ENCODE assay signal across 21 cellular contexts in genomic region chr19:10321417-10321797, GRCh38. TPM values are rescaled to one million over a fixed set of nuclear protein-coding genes. Genes with fewer than 3 reads are reported as not detected.
DNase-seq lines count a peak whose midpoint lies in the region; ATAC-seq and TF ChIP-seq lines count a peak whose summit lies in the region.
"Had no signal": no experiment of that assay in that cellular context is flagged by ENCODE, and none has a peak within 500 bp of the region (broad histone marks: within the 10 kb centered on the region; RNA-seq: fewer than 3 reads in every experiment).

No MANE protein-coding gene starts in this region.

- TF ChIP-seq CTCF in DND-41 (IDR thresholded peaks at IDR 0.05; ENCODE audit: borderline replicate concordance, extremely low read depth, low read length, poor library complexity, severe bottlenecking): no peak
- TF ChIP-seq CTCF in PC-3 (conservative IDR thresholded peaks at IDR 0.05; ENCODE audit: low read depth, low read length): no peak
- TF ChIP-seq CTCF in vagina (IDR thresholded peaks at IDR 0.05): no peak

- no peak for TF ChIP-seq POLR2A in vagina (IDR thresholded peaks at IDR 0.05)

- H3K9me3 ChIP-seq in DND-41 (ENCODE audit: insufficient read depth, low read length, severe bottlenecking) (no peaks in the 10 kb centered on the region), PC-3 (ENCODE audit: low read length) (no peaks in the 10 kb centered on the region), vagina (no peaks in the 10 kb centered on the region)

- H3K36me3 ChIP-seq in DND-41 (ENCODE audit: insufficient read depth, low read length) (peaks cover 90% of the 10 kb centered on the region), PC-3 (ENCODE audit: low read depth, low read length) (peaks cover 49% of the 10 kb centered on the region), vagina (peaks cover 0 to 81% of the 10 kb centered on the region in 2 donors)

- H3K9ac ChIP-seq in DND-41 (ENCODE audit: low read depth, low read length) (no peak overlapping the region), PC-3 (ENCODE audit: low read length) (no peak overlapping the region)
- H3K9ac ChIP-seq: GM23248 had no signal

- no peak for DNase-seq in DND-41
- no peak for DNase-seq in PC-3
- DNase-seq in left colon: peak; percentile 87 to 90
- no peak for DNase-seq in stimulated activated effector memory CD8-positive, alpha-beta T cell treated with anti-CD3 and anti-CD28 coated beads, Interleukin-12 subunit alpha, Interleukin-12 subunit beta, amount 100 ng/mL, for 72 hours (ENCODE audit: low spot score in 2 of 2)
- no peak for DNase-seq in vagina (ENCODE audit: extremely low spot score in 2 of 2)
- DNase-seq in middle frontal gyrus (ENCODE audit: extremely low spot score, low spot score): no peak
- DNase-seq: CD4-positive, CD25-positive, alpha-beta regulatory T cell; COR-L47; GDM1; GM23248; NCI-H1105; NCI-H1694; NCI-H2081 treated with DMSO at 0.1 percent for 48 hours; NCI-H510A; NCI-H748 treated with DMSO at 0.1 percent for 48 hours; NK-92 treated with Interleukin-12 subunit alpha and Interleukin-12 subunit beta, amount 100 ng/mL, for 24 hours; SHP77 had no signal

- H3K27ac Mint-ChIP-seq in stimulated activated effector memory CD8-positive, alpha-beta T cell treated with anti-CD3 and anti-CD28 coated beads, Interleukin-12 subunit alpha, Interleukin-12 subunit beta, amount 100 ng/mL, for 72 hours: peak overlapping the region; percentile 2
- H3K27ac Mint-ChIP-seq: B cell had no signal

- H3K4me3 ChIP-seq in DND-41 (ENCODE audit: low read depth in 1 of 2, low read length in 2 of 2): no peak overlapping the region
- H3K4me3 ChIP-seq in PC-3 (ENCODE audit: low read length): no peak overlapping the region
- H3K4me3 ChIP-seq in vagina: no peak overlapping the region
- H3K4me3 ChIP-seq: GM23248, SK-N-MC had no signal

- no peaks in the 10 kb centered on the region for H3F3A ChIP-seq in PC-3 (ENCODE audit: low read length, unreplicated experiment)

- H3K4me1 ChIP-seq in DND-41 (ENCODE audit: insufficient read depth, low read length): peaks cover 2% of the 10 kb centered on the region; the same call in 1 of the 2 replicates
- no peaks in the 10 kb centered on the region for H3K4me1 ChIP-seq in PC-3 (ENCODE audit: insufficient read depth, low read length)
- peaks cover under 1% of the 10 kb centered on the region for H3K4me1 ChIP-seq in vagina

- no peaks in the 10 kb centered on the region for H3K9me2 ChIP-seq in PC-3 (replicated peaks; ENCODE audit: low read length)

- H3K36me3 Mint-ChIP-seq in stimulated activated effector memory CD8-positive, alpha-beta T cell treated with anti-CD3 and anti-CD28 coated beads, Interleukin-12 subunit alpha, Interleukin-12 subunit beta, amount 100 ng/mL, for 72 hours: peaks cover 92% of the 10 kb centered on the region

- peaks cover 2% of the 10 kb centered on the region for H3K4me1 Mint-ChIP-seq in stimulated activated effector memory CD8-positive, alpha-beta T cell treated with anti-CD3 and anti-CD28 coated beads, Interleukin-12 subunit alpha, Interleukin-12 subunit beta, amount 100 ng/mL, for 72 hours
- H3K4me1 Mint-ChIP-seq: B cell had no signal

- H4K20me1 ChIP-seq in DND-41 (ENCODE audit: insufficient read depth, low read length) (peaks cover 15% of the 10 kb centered on the region), PC-3 (ENCODE audit: low read length) (no peaks in the 10 kb centered on the region)

- intact Hi-C loops in PC-3 (cut with micrococcal nuclease): no loop called here
- intact Hi-C loops in left colon (cut with DNase I, micrococcal nuclease): no loop called here
- intact Hi-C loops in vagina (cut with DNase I): no loop called here

- H3K27ac ChIP-seq in DND-41 (ENCODE audit: low read length) (no peak overlapping the region), PC-3 (ENCODE audit: low read length) (no peak overlapping the region), vagina (no peak overlapping the region)
- H3K27ac ChIP-seq: GM23248, SK-N-MC had no signal

- POLR2A ChIA-PET in PC-3 (lab: Charles Lee; ENCODE audit: unreplicated experiment): no interaction called here

- H3K79me2 ChIP-seq in DND-41 (ENCODE audit: insufficient read depth, low read length): peaks cover 8% of the 10 kb centered on the region; the same call in 1 of the 2 replicates
- H3K79me2 ChIP-seq in PC-3 (ENCODE audit: low read length): no peaks in the 10 kb centered on the region

- CTCF ChIA-PET in PC-3 (lab: Charles Lee): no interaction called here

- BruUV-seq in PC-3 (replicated peaks; lab: Mats Ljungman, UMichigan): no TSS peak

- H3K27me3 ChIP-seq in DND-41 (ENCODE audit: insufficient read depth, low read length, poor library complexity) (no peaks in the 10 kb centered on the region), PC-3 (ENCODE audit: low read length) (no peaks in the 10 kb centered on the region), vagina (no peaks in the 10 kb centered on the region)

- H3K4me3 Mint-ChIP-seq in stimulated activated effector memory CD8-positive, alpha-beta T cell treated with anti-CD3 and anti-CD28 coated beads, Interleukin-12 subunit alpha, Interleukin-12 subunit beta, amount 100 ng/mL, for 72 hours: no peak overlapping the region
- H3K4me3 Mint-ChIP-seq: B cell had no signal

- ATAC-seq in DND-41 (ENCODE audit: insufficient read depth, low read depth) (0 out of 3 replicates have a peak, but pooled peaks have one; percentile 3), PC-3 (peak; percentile 8; the same call in 1 of the 2 replicates), left colon (peak; percentile 89), GM18498 (IDR thresholded peaks at IDR 0.05; ENCODE audit: unreplicated experiment) (no peak)
- no peak for ATAC-seq in stimulated activated effector memory CD8-positive, alpha-beta T cell treated with anti-CD3 and anti-CD28 coated beads, Interleukin-12 subunit alpha, Interleukin-12 subunit beta, amount 100 ng/mL, for 72 hours
- ATAC-seq: HCT116 had no signal

- H2AFZ ChIP-seq in DND-41 (ENCODE audit: low read depth, low read length) (no peak overlapping the region), PC-3 (ENCODE audit: low read length) (no peak overlapping the region)
- H2AFZ ChIP-seq: GM23248 had no signal

- H3K4me2 ChIP-seq in DND-41 (ENCODE audit: insufficient read depth, low read length) (no peak overlapping the region), PC-3 (ENCODE audit: low read length) (no peak overlapping the region)

- H3K9me3 Mint-ChIP-seq in stimulated activated effector memory CD8-positive, alpha-beta T cell treated with anti-CD3 and anti-CD28 coated beads, Interleukin-12 subunit alpha, Interleukin-12 subunit beta, amount 100 ng/mL, for 72 hours: no peaks in the 10 kb centered on the region
- H3K9me3 Mint-ChIP-seq: CD4-positive, CD25-positive, alpha-beta regulatory T cell had no signal

RNA-seq across cellular contexts. Expression of gene FDX2, which starts 5.6 kb away (rescaled TPM):
- 79.5 and 98.4 TPM in 2 replicates for total RNA-seq in PC-3 (2014; rRNA removed)
- 10 to 100 TPM; 11.2 to 11.8 TPM for total RNA-seq in left colon
- total RNA-seq in vagina: 25.0 TPM

RNA-seq across cellular contexts. Expression of gene ZGLP1, which starts 11.8 kb away (rescaled TPM):
- total RNA-seq in PC-3 (2014; rRNA removed): 1.4 and 1.8 TPM in 2 replicates
- total RNA-seq in left colon: 1 to 10 TPM; 1.6 to 2.8 TPM
- total RNA-seq in vagina: 5.2 TPM

RNA-seq across cellular contexts. Expression of gene RAVER1, which starts 11.9 kb away (rescaled TPM):
- total RNA-seq in PC-3 (2014; rRNA removed) (62.4 and 81.8 TPM in 2 replicates), left colon (10 to 100 TPM; 51.0 to 63.7 TPM), vagina (25.5 TPM)

RNA-seq across cellular contexts. Expression of gene ICAM3, which starts 18.0 kb away (rescaled TPM):
- total RNA-seq in PC-3 (2014; rRNA removed) (37.7 and 46.9 TPM in 2 replicates), left colon (10 to 100 TPM; 29.8 to 30.6 TPM), vagina (7.9 TPM)

RNA-seq across cellular contexts. Expression of gene ICAM5, which starts 31.7 kb away (rescaled TPM):
- 1.8 and 2.0 TPM in 2 replicates for total RNA-seq in PC-3 (2014; rRNA removed)
- 1 to 10 TPM in 1 of 2 donors, under 1 TPM in 1; 0.76 to 1.1 TPM for total RNA-seq in left colon
- total RNA-seq in vagina: 2.0 TPM

Comparison
In these comparisons a context has a peak if more than half of its experiments do, and no peak if none do; other contexts are left out.
1. ATAC-seq: peak in DND-41 (single experiment), PC-3 (single experiment) and left colon (single experiment); none in stimulated activated effector memory CD8-positive, alpha-beta T cell treated with anti-CD3 and anti-CD28 coated beads, Interleukin-12 subunit alpha, Interleukin-12 subunit beta, amount 100 ng/mL, for 72 hours (single experiment) and GM18498 (single experiment).
2. DNase-seq: peak in left colon (2 of 2); none in DND-41 (single experiment), PC-3 (single experiment), stimulated activated effector memory CD8-positive, alpha-beta T cell treated with anti-CD3 and anti-CD28 coated beads, Interleukin-12 subunit alpha, Interleukin-12 subunit beta, amount 100 ng/mL, for 72 hours (0 of 2), vagina (0 of 2) and middle frontal gyrus (single experiment).